1 cellular context compared by ENCODE assay signal in the genomic region with DNA sequence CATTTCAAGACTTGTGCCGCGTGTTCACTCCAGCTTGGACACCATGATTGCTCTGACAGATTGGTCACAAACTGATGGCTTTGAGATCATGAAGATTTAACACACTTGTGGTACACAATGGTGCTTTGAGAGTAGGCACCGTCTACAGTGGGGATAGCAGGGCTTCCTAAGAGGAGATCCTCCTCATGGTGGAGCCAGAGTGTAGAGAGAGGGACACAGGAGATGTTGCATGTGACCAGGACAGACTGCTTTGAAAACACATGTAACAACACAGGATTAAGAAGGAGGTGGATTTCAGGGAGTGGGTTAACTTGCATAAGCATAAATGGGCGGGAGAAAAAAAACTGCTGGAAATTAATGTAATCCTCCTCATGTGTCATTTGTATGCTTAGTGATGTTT.
TF ChIP-seq lines count a peak whose summit lies in the region.

No MANE protein-coding gene starts in this region.

TF ChIP-seq in GM12878, 131 proteins besides CTCF, POLR2A, EP300 and RAD21 (continued from another document):
- TF ChIP-seq, protein P1, sequence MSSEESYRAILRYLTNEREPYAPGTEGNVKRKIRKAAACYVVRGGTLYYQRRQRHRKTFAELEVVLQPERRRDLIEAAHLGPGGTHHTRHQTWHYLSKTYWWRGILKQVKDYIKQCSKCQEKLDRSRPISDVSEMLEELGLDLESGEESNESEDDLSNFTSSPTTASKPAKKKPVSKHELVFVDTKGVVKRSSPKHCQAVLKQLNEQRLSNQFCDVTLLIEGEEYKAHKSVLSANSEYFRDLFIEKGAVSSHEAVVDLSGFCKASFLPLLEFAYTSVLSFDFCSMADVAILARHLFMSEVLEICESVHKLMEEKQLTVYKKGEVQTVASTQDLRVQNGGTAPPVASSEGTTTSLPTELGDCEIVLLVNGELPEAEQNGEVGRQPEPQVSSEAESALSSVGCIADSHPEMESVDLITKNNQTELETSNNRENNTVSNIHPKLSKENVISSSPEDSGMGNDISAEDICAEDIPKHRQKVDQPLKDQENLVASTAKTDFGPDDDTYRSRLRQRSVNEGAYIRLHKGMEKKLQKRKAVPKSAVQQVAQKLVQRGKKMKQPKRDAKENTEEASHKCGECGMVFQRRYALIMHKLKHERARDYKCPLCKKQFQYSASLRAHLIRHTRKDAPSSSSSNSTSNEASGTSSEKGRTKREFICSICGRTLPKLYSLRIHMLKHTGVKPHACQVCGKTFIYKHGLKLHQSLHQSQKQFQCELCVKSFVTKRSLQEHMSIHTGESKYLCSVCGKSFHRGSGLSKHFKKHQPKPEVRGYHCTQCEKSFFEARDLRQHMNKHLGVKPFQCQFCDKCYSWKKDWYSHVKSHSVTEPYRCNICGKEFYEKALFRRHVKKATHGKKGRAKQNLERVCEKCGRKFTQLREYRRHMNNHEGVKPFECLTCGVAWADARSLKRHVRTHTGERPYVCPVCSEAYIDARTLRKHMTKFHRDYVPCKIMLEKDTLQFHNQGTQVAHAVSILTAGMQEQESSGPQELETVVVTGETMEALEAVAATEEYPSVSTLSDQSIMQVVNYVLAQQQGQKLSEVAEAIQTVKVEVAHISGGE (CRISPR knock-in tag; IDR thresholded peaks at IDR 0.05) = no peak
- TF ChIP-seq RUNX3 (IDR thresholded peaks at IDR 0.05; ENCODE audit: low read length) (no peak), NR2C1 (IDR thresholded peaks at IDR 0.05) (no peak), FOXM1 (IDR thresholded peaks at IDR 0.05; ENCODE audit: low read depth, low read length) (no peak)
TF ChIP-seq in GM12878: peak in this region for 0.
